ENCODE assay signal across 1 cellular context in the genomic region with DNA sequence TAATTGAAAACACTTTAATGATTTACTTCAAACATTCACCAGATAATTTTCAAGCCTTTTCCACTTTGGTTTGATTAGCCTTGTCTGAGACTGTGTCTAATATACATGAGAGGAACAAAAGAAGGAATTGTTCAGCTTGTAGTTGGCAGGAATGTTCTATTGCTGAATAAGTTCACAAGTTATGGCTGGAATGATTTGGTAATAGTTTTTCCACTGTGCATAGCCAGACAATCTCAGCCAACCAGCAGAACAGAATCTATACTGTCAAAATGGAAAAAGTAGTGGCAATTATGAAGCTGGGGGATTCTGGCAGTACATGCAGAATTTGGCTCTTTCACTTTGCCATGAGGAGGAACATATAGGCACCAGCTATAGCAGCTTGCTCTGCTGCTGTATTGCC.
TF ChIP-seq lines count a peak whose summit lies in the region.

No MANE protein-coding gene starts in this region.

TF ChIP-seq in GM23338, 12 proteins besides CTCF, POLR2A, EP300 and RAD21 (continued from another document):
- TF ChIP-seq, protein P1, sequence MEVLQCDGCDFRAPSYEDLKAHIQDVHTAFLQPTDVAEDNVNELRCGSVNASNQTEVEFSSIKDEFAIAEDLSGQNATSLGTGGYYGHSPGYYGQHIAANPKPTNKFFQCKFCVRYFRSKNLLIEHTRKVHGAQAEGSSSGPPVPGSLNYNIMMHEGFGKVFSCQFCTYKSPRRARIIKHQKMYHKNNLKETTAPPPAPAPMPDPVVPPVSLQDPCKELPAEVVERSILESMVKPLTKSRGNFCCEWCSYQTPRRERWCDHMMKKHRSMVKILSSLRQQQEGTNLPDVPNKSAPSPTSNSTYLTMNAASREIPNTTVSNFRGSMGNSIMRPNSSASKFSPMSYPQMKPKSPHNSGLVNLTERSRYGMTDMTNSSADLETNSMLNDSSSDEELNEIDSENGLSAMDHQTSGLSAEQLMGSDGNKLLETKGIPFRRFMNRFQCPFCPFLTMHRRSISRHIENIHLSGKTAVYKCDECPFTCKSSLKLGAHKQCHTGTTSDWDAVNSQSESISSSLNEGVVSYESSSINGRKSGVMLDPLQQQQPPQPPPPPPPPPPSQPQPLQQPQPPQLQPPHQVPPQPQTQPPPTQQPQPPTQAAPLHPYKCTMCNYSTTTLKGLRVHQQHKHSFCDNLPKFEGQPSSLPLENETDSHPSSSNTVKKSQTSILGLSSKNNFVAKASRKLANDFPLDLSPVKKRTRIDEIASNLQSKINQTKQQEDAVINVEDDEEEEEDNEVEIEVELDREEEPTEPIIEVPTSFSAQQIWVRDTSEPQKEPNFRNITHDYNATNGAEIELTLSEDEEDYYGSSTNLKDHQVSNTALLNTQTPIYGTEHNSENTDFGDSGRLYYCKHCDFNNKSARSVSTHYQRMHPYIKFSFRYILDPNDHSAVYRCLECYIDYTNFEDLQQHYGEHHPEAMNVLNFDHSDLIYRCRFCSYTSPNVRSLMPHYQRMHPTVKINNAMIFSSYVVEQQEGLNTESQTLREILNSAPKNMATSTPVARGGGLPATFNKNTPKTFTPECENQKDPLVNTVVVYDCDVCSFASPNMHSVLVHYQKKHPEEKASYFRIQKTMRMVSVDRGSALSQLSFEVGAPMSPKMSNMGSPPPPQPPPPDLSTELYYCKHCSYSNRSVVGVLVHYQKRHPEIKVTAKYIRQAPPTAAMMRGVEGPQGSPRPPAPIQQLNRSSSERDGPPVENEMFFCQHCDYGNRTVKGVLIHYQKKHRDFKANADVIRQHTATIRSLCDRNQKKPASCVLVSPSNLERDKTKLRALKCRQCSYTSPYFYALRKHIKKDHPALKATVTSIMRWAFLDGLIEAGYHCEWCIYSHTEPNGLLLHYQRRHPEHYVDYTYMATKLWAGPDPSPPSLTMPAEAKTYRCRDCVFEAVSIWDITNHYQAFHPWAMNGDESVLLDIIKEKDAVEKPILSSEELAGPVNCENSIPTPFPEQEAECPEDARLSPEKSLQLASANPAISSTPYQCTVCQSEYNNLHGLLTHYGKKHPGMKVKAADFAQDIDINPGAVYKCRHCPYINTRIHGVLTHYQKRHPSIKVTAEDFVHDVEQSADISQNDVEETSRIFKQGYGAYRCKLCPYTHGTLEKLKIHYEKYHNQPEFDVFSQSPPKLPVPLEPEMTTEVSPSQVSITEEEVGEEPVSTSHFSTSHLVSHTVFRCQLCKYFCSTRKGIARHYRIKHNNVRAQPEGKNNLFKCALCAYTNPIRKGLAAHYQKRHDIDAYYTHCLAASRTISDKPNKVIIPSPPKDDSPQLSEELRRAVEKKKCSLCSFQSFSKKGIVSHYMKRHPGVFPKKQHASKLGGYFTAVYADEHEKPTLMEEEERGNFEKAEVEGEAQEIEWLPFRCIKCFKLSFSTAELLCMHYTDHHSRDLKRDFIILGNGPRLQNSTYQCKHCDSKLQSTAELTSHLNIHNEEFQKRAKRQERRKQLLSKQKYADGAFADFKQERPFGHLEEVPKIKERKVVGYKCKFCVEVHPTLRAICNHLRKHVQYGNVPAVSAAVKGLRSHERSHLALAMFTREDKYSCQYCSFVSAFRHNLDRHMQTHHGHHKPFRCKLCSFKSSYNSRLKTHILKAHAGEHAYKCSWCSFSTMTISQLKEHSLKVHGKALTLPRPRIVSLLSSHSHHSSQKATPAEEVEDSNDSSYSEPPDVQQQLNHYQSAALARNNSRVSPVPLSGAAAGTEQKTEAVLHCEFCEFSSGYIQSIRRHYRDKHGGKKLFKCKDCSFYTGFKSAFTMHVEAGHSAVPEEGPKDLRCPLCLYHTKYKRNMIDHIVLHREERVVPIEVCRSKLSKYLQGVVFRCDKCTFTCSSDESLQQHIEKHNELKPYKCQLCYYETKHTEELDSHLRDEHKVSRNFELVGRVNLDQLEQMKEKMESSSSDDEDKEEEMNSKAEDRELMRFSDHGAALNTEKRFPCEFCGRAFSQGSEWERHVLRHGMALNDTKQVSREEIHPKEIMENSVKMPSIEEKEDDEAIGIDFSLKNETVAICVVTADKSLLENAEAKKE (CRISPR knock-in tag; IDR thresholded peaks at IDR 0.05), result no peak
- TF ChIP-seq EZH2phosphoT487 (IDR thresholded peaks at IDR 0.05; ENCODE audit: unreplicated experiment), result no peak
